1 cellular context compared by ENCODE assay signal in genomic region chr3:185779461-185779860, GRCh38.
TF ChIP-seq lines count a peak whose summit lies in the region.

No MANE protein-coding gene starts in this region.

TF ChIP-seq in GM23338, 12 proteins besides CTCF, POLR2A, EP300 and RAD21 (continued from another document):
- TF ChIP-seq ETS1 (IDR thresholded peaks at IDR 0.05), result no peak
- TF ChIP-seq EZH2phosphoT487 (IDR thresholded peaks at IDR 0.05; ENCODE audit: unreplicated experiment), result no peak
- TF ChIP-seq ZNF462 (CRISPR knock-in tag; IDR thresholded peaks at IDR 0.05), result no peak
- no peak for TF ChIP-seq NANOG (IDR thresholded peaks at IDR 0.05; ENCODE audit: borderline replicate concordance)
- TF ChIP-seq REST (IDR thresholded peaks at IDR 0.05; ENCODE audit: unreplicated experiment), result no peak
- no peak for TF ChIP-seq STAT1 (IDR thresholded peaks at IDR 0.05; ENCODE audit: unreplicated experiment)
- TF ChIP-seq EZH2 (IDR thresholded peaks at IDR 0.05; ENCODE audit: low read depth, unreplicated experiment), result no peak
- no peak for TF ChIP-seq ZNF114 (CRISPR knock-in tag; IDR thresholded peaks at IDR 0.05)
- no peak for TF ChIP-seq CREB1 (CRISPR knock-in tag; IDR thresholded peaks at IDR 0.05; ENCODE audit: low read depth)
